Comparison of ENCODE assay signal across 18 cellular contexts in genomic region chr7:130505753-130506152, GRCh38.
"Had no signal": no experiment of that assay in that cellular context is flagged by ENCODE, and none has a peak within 500 bp of the region (broad histone marks: within the 10 kb centered on the region; RNA-seq: fewer than 3 reads in every experiment).

No MANE protein-coding gene starts in this region.

- H3K4me2 ChIP-seq: smooth muscle cell had no signal

- H3K27me3 ChIP-seq: adrenal gland, stomach, upper lobe of right lung had no signal

- H3K27ac ChIP-seq: adrenal gland, epithelial cell of prostate, psoas muscle, stomach, thoracic aorta, upper lobe of right lung had no signal

- H3K4me1 ChIP-seq: adrenal gland, psoas muscle, stomach, upper lobe of right lung had no signal

- DNase-seq: activated CD4-positive, alpha-beta T cell treated with anti-CD3 and anti-CD28 coated beads, Interleukin-2, amount 50 U/mL, for 4 hours; activated gamma-delta T cell; adrenal gland; hypothalamus; kidney; midbrain; nephron progenitor cell; psoas muscle; right cardiac atrium; stimulated activated CD4-positive, alpha-beta T cell treated with anti-CD3 and anti-CD28 coated beads, Interleukin-4, amount 100 ng/mL, for 24 hours; stomach; upper lobe of right lung had no signal

- H3K4me3 ChIP-seq: adrenal gland, lung, psoas muscle, smooth muscle cell, stomach, thoracic aorta, upper lobe of right lung had no signal

- ATAC-seq: left lobe of liver; psoas muscle; right cardiac atrium; stimulated activated effector memory CD8-positive, alpha-beta T cell treated with anti-CD3 and anti-CD28 coated beads, Interleukin-12 subunit alpha, Interleukin-12 subunit beta, amount 100 ng/mL, for 72 hours; upper lobe of right lung had no signal

- H3K9me3 ChIP-seq: adrenal gland, psoas muscle, stomach, thoracic aorta, upper lobe of right lung had no signal
